Comparison of ENCODE assay signal across 1 cellular context in the genomic region with DNA sequence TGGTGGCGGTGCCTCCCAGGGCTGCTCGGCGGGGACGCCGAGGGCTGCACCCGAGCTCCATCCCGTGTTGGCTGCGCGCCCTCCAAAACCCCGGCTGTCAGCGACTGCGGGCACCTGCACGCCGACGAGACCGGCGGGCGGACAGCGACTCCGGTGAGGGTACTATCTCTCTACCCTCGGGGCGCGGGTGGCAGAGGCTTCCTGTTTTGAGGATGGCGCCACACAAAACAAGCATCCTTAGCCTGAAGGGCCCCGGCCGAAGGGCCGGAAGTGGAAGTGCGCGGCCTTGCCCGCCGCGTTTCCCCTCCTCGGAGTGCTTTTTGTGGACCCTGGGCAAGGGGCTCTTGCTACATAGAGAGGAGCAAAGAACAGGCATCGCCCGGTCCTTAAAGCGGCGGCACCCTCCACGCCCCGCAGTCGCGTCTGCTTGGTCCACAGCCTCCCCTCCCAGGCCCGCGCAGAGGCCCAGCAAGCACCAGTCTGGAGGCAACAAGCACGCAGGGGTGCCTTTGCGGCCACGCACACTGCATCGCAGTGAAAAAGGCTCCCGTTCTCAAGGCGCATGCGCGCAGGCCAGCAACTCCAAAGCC.
TF ChIP-seq lines count a peak whose summit lies in the region.

No MANE protein-coding gene starts in this region.

TF ChIP-seq in GM12878, 131 proteins besides CTCF, POLR2A, EP300 and RAD21 (continued from another document and continues in another):
- TF ChIP-seq, protein P1, sequence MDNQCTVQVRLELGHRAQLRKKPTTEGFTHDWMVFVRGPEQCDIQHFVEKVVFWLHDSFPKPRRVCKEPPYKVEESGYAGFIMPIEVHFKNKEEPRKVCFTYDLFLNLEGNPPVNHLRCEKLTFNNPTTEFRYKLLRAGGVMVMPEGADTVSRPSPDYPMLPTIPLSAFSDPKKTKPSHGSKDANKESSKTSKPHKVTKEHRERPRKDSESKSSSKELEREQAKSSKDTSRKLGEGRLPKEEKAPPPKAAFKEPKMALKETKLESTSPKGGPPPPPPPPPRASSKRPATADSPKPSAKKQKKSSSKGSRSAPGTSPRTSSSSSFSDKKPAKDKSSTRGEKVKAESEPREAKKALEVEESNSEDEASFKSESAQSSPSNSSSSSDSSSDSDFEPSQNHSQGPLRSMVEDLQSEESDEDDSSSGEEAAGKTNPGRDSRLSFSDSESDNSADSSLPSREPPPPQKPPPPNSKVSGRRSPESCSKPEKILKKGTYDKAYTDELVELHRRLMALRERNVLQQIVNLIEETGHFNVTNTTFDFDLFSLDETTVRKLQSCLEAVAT (IDR thresholded peaks at IDR 0.05) = peak; percentile 77
- TF ChIP-seq KDM1A (IDR thresholded peaks at IDR 0.05; ENCODE audit: borderline replicate concordance) (no peak), POU2F2 (IDR thresholded peaks at IDR 0.05; ENCODE audit: borderline replicate concordance, low read depth, low read length) (peak; percentile 76), NRF1 (conservative IDR thresholded peaks at IDR 0.05; ENCODE audit: low read depth, low read length) (peak; percentile 80), TCF3 (IDR thresholded peaks at IDR 0.05; ENCODE audit: borderline replicate concordance, insufficient read depth, low read depth, low read length) (peak; percentile 37; the same call in 1 of the 2 replicates), PAX8 (IDR thresholded peaks at IDR 0.05) (no peak), IRF4 (IDR thresholded peaks at IDR 0.05; ENCODE audit: low read depth, low read length) (no peak), CHD2 (IDR thresholded peaks at IDR 0.05; ENCODE audit: borderline replicate concordance, low read depth, low read length) (no peak), SREBF1 (IDR thresholded peaks at IDR 0.05; ENCODE audit: low read length) (no peak), SIX5 (IDR thresholded peaks at IDR 0.05; ENCODE audit: low read depth, low read length, severe bottlenecking) (no peak), FOXK2 (IDR thresholded peaks at IDR 0.05) (no peak), PML (IDR thresholded peaks at IDR 0.05; ENCODE audit: low read length) (peak; percentile 83; the same call in 1 of the 2 replicates), IKZF1 (conservative IDR thresholded peaks at IDR 0.05) (peak; percentile 76), ZNF24 (IDR thresholded peaks at IDR 0.05) (no peak), STAT3 (IDR thresholded peaks at IDR 0.05; ENCODE audit: low read depth, low read length) (no peak), POLR2AphosphoS2 (IDR thresholded peaks at IDR 0.05; ENCODE audit: low read depth, low read length) (peak; percentile 81), BACH1 (IDR thresholded peaks at IDR 0.05; ENCODE audit: borderline replicate concordance) (0 out of 2 replicates have a peak, but pooled peaks have one; percentile 12), MYC (IDR thresholded peaks at IDR 0.05; ENCODE audit: insufficient read depth, insufficient read length, insufficient replicate concordance, low read length, severe bottlenecking) (peak; percentile 18), SIN3A (IDR thresholded peaks at IDR 0.05; ENCODE audit: low read depth, low read length) (peak; percentile 2; the same call in 1 of the 2 replicates), CREB1 (IDR thresholded peaks at IDR 0.05; ENCODE audit: low read depth) (peak; percentile 55; the same call in 1 of the 2 replicates), RAD51 (IDR thresholded peaks at IDR 0.05) (no peak), WRNIP1 (IDR thresholded peaks at IDR 0.05; ENCODE audit: borderline replicate concordance, low read depth, low read length) (no peak), RELA (IDR thresholded peaks at IDR 0.05; ENCODE audit: borderline replicate concordance, partially characterized antibody) (peak; percentile 8), BHLHE40 (IDR thresholded peaks at IDR 0.05; ENCODE audit: borderline replicate concordance in 1 of 2, low read depth in 2 of 2, low read length in 1 of 2) (peak in 1 of 2 experiments; percentile 16; a peak in 1 of 4 replicates)
- TF ChIP-seq, protein P2, sequence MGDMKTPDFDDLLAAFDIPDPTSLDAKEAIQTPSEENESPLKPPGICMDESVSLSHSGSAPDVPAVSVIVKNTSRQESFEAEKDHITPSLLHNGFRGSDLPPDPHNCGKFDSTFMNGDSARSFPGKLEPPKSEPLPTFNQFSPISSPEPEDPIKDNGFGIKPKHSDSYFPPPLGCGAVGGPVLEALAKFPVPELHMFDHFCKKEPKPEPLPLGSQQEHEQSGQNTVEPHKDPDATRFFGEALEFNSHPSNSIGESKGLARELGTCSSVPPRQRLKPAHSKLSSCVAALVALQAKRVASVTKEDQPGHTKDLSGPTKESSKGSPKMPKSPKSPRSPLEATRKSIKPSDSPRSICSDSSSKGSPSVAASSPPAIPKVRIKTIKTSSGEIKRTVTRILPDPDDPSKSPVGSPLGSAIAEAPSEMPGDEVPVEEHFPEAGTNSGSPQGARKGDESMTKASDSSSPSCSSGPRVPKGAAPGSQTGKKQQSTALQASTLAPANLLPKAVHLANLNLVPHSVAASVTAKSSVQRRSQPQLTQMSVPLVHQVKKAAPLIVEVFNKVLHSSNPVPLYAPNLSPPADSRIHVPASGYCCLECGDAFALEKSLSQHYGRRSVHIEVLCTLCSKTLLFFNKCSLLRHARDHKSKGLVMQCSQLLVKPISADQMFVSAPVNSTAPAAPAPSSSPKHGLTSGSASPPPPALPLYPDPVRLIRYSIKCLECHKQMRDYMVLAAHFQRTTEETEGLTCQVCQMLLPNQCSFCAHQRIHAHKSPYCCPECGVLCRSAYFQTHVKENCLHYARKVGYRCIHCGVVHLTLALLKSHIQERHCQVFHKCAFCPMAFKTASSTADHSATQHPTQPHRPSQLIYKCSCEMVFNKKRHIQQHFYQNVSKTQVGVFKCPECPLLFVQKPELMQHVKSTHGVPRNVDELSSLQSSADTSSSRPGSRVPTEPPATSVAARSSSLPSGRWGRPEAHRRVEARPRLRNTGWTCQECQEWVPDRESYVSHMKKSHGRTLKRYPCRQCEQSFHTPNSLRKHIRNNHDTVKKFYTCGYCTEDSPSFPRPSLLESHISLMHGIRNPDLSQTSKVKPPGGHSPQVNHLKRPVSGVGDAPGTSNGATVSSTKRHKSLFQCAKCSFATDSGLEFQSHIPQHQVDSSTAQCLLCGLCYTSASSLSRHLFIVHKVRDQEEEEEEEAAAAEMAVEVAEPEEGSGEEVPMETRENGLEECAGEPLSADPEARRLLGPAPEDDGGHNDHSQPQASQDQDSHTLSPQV (IDR thresholded peaks at IDR 0.05) = no peak
- TF ChIP-seq, protein P3, sequence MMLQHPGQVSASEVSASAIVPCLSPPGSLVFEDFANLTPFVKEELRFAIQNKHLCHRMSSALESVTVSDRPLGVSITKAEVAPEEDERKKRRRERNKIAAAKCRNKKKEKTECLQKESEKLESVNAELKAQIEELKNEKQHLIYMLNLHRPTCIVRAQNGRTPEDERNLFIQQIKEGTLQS (IDR thresholded peaks at IDR 0.05; ENCODE audit: borderline replicate concordance, extremely low read depth, low read depth, low read length) = no peak
- TF ChIP-seq, protein P4, sequence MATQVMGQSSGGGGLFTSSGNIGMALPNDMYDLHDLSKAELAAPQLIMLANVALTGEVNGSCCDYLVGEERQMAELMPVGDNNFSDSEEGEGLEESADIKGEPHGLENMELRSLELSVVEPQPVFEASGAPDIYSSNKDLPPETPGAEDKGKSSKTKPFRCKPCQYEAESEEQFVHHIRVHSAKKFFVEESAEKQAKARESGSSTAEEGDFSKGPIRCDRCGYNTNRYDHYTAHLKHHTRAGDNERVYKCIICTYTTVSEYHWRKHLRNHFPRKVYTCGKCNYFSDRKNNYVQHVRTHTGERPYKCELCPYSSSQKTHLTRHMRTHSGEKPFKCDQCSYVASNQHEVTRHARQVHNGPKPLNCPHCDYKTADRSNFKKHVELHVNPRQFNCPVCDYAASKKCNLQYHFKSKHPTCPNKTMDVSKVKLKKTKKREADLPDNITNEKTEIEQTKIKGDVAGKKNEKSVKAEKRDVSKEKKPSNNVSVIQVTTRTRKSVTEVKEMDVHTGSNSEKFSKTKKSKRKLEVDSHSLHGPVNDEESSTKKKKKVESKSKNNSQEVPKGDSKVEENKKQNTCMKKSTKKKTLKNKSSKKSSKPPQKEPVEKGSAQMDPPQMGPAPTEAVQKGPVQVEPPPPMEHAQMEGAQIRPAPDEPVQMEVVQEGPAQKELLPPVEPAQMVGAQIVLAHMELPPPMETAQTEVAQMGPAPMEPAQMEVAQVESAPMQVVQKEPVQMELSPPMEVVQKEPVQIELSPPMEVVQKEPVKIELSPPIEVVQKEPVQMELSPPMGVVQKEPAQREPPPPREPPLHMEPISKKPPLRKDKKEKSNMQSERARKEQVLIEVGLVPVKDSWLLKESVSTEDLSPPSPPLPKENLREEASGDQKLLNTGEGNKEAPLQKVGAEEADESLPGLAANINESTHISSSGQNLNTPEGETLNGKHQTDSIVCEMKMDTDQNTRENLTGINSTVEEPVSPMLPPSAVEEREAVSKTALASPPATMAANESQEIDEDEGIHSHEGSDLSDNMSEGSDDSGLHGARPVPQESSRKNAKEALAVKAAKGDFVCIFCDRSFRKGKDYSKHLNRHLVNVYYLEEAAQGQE (IDR thresholded peaks at IDR 0.05; ENCODE audit: low read depth, low read length) = no peak
- TF ChIP-seq, protein P5, sequence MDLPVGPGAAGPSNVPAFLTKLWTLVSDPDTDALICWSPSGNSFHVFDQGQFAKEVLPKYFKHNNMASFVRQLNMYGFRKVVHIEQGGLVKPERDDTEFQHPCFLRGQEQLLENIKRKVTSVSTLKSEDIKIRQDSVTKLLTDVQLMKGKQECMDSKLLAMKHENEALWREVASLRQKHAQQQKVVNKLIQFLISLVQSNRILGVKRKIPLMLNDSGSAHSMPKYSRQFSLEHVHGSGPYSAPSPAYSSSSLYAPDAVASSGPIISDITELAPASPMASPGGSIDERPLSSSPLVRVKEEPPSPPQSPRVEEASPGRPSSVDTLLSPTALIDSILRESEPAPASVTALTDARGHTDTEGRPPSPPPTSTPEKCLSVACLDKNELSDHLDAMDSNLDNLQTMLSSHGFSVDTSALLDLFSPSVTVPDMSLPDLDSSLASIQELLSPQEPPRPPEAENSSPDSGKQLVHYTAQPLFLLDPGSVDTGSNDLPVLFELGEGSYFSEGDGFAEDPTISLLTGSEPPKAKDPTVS (IDR thresholded peaks at IDR 0.05; ENCODE audit: low read depth, low read length) = no peak
- TF ChIP-seq, protein P6, sequence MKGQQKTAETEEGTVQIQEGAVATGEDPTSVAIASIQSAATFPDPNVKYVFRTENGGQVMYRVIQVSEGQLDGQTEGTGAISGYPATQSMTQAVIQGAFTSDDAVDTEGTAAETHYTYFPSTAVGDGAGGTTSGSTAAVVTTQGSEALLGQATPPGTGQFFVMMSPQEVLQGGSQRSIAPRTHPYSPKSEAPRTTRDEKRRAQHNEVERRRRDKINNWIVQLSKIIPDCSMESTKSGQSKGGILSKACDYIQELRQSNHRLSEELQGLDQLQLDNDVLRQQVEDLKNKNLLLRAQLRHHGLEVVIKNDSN (IDR thresholded peaks at IDR 0.05; ENCODE audit: borderline replicate concordance, extremely low read length, insufficient read depth, low read depth, low read length) = no peak
- TF ChIP-seq, protein P7, sequence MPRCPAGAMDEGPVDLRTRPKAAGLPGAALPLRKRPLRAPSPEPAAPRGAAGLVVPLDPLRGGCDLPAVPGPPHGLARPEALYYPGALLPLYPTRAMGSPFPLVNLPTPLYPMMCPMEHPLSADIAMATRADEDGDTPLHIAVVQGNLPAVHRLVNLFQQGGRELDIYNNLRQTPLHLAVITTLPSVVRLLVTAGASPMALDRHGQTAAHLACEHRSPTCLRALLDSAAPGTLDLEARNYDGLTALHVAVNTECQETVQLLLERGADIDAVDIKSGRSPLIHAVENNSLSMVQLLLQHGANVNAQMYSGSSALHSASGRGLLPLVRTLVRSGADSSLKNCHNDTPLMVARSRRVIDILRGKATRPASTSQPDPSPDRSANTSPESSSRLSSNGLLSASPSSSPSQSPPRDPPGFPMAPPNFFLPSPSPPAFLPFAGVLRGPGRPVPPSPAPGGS (IDR thresholded peaks at IDR 0.05; ENCODE audit: borderline replicate concordance, insufficient read depth, low read depth, low read length, poor library complexity, severe bottlenecking) = no peak
- TF ChIP-seq, protein P8, sequence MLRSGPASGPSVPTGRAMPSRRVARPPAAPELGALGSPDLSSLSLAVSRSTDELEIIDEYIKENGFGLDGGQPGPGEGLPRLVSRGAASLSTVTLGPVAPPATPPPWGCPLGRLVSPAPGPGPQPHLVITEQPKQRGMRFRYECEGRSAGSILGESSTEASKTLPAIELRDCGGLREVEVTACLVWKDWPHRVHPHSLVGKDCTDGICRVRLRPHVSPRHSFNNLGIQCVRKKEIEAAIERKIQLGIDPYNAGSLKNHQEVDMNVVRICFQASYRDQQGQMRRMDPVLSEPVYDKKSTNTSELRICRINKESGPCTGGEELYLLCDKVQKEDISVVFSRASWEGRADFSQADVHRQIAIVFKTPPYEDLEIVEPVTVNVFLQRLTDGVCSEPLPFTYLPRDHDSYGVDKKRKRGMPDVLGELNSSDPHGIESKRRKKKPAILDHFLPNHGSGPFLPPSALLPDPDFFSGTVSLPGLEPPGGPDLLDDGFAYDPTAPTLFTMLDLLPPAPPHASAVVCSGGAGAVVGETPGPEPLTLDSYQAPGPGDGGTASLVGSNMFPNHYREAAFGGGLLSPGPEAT (IDR thresholded peaks at IDR 0.05; ENCODE audit: low read depth) = peak; percentile 56; the same call in 1 of the 2 replicates
- TF ChIP-seq, protein P9, sequence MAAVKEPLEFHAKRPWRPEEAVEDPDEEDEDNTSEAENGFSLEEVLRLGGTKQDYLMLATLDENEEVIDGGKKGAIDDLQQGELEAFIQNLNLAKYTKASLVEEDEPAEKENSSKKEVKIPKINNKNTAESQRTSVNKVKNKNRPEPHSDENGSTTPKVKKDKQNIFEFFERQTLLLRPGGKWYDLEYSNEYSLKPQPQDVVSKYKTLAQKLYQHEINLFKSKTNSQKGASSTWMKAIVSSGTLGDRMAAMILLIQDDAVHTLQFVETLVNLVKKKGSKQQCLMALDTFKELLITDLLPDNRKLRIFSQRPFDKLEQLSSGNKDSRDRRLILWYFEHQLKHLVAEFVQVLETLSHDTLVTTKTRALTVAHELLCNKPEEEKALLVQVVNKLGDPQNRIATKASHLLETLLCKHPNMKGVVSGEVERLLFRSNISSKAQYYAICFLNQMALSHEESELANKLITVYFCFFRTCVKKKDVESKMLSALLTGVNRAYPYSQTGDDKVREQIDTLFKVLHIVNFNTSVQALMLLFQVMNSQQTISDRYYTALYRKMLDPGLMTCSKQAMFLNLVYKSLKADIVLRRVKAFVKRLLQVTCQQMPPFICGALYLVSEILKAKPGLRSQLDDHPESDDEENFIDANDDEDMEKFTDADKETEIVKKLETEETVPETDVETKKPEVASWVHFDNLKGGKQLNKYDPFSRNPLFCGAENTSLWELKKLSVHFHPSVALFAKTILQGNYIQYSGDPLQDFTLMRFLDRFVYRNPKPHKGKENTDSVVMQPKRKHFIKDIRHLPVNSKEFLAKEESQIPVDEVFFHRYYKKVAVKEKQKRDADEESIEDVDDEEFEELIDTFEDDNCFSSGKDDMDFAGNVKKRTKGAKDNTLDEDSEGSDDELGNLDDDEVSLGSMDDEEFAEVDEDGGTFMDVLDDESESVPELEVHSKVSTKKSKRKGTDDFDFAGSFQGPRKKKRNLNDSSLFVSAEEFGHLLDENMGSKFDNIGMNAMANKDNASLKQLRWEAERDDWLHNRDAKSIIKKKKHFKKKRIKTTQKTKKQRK (IDR thresholded peaks at IDR 0.05; ENCODE audit: low read depth, low read length) = no peak
- TF ChIP-seq, protein P10, sequence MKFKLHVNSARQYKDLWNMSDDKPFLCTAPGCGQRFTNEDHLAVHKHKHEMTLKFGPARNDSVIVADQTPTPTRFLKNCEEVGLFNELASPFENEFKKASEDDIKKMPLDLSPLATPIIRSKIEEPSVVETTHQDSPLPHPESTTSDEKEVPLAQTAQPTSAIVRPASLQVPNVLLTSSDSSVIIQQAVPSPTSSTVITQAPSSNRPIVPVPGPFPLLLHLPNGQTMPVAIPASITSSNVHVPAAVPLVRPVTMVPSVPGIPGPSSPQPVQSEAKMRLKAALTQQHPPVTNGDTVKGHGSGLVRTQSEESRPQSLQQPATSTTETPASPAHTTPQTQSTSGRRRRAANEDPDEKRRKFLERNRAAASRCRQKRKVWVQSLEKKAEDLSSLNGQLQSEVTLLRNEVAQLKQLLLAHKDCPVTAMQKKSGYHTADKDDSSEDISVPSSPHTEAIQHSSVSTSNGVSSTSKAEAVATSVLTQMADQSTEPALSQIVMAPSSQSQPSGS (IDR thresholded peaks at IDR 0.05; ENCODE audit: low read length) = no peak
